8 cellular contexts compared by ENCODE assay signal in the genomic region with DNA sequence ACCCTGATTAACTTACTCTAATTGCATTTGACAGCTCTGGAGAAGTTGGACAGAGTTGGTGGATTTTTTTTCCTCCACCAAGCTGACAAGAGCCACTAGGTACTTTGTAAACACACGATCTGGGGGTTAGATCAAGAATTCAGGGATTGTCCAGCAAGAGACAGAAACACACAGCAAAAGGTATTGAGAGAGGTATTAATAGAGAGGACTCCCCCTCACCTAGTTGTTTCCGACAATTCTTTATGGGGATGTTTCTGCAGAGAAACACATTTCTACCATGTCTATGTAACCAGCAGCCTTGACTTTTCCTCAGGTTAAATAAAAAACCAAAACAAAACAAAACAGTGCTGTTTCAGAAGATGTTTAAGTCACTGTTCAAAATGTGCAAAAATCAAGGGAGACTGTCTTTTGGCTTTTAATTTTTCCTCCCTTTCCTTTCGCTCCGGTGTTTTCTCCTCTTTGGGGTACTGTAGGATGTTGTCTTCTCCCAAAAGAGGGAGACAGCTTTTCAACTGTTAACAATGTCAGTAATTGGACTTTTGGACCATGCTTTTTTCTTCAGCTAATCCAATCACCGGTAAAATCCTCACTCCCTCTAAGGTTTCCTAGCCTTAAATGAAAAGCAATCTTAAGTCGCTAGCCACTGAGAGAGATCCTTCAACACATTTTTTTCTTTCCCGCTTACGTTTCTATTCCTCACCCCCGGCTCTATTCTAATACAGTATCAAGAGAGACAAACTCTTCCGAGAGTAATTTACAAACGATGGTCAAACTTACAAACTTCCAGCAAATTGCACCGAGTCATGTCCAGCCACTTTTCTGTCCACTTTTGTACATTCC. TPM values are rescaled to one million over a fixed set of nuclear protein-coding genes. Genes with fewer than 3 reads are reported as not detected.
DNase-seq lines count a peak whose midpoint lies in the region; ATAC-seq and TF ChIP-seq lines count a peak whose summit lies in the region.

No MANE protein-coding gene starts in this region.

- TF ChIP-seq POLR2A in adrenal gland (IDR thresholded peaks at IDR 0.05): no peak
- TF ChIP-seq POLR2A in spleen (IDR thresholded peaks at IDR 0.05): no peak

- no peaks in the 10 kb centered on the region for H3K9me3 Mint-ChIP-seq in activated naive CD4-positive, alpha-beta T cell treated with anti-CD3 and anti-CD28 coated beads, Interleukin-2, amount 50 U/mL, for 24 hours

- H3K27ac ChIP-seq in adrenal gland: peak overlapping the region in 4 of 5 donors; percentile 42 to 92 (median 83)
- no peak overlapping the region for H3K27ac ChIP-seq in iPS-20b (ENCODE audit: low read length)
- H3K27ac ChIP-seq in spleen: peak overlapping the region; percentile 71 to 90 (median 84)

- peak overlapping the region in 3 of 4 donors; percentile 46 to 90 (median 75) for H3K4me3 ChIP-seq in adrenal gland
- H3K4me3 ChIP-seq in iPS-20b (ENCODE audit: low read length): peak overlapping the region; percentile 85
- H3K4me3 ChIP-seq in spleen: peak overlapping the region; percentile 55 to 84 (median 72)

- H3K36me3 ChIP-seq in adrenal gland (replicated peaks in 1 of 2) (no peaks in the 10 kb centered on the region), iPS-20b (ENCODE audit: insufficient read depth, low read depth, low read length) (no peaks in the 10 kb centered on the region), spleen (no peaks in the 10 kb centered on the region)

- peak overlapping the region; percentile 99 for H3K4me3 Mint-ChIP-seq in activated naive CD4-positive, alpha-beta T cell treated with anti-CD3 and anti-CD28 coated beads, Interleukin-2, amount 50 U/mL, for 24 hours

- H3K27me3 Mint-ChIP-seq in activated naive CD4-positive, alpha-beta T cell treated with anti-CD3 and anti-CD28 coated beads, Interleukin-2, amount 50 U/mL, for 24 hours: no peaks in the 10 kb centered on the region

- H3K9me3 ChIP-seq in adrenal gland (replicated peaks in 1 of 3) (no peaks in the 10 kb centered on the region), iPS-20b (ENCODE audit: insufficient read depth, low read depth, low read length) (no peaks in the 10 kb centered on the region), spleen (no peaks in the 10 kb centered on the region)

- TF ChIP-seq CTCF in adrenal gland (IDR thresholded peaks at IDR 0.05) (no peak), spleen (IDR thresholded peaks at IDR 0.05 in 8 of 11, conservative IDR thresholded peaks at IDR 0.05 in 3 of 11) (no peak)

- H3K36me3 Mint-ChIP-seq in activated naive CD4-positive, alpha-beta T cell treated with anti-CD3 and anti-CD28 coated beads, Interleukin-2, amount 50 U/mL, for 24 hours: peaks cover 12% of the 10 kb centered on the region

- H3K4me1 Mint-ChIP-seq in activated naive CD4-positive, alpha-beta T cell treated with anti-CD3 and anti-CD28 coated beads, Interleukin-2, amount 50 U/mL, for 24 hours: peaks cover 29% of the 10 kb centered on the region

- H3K27me3 ChIP-seq in adrenal gland: no peaks in the 10 kb centered on the region
- H3K27me3 ChIP-seq in iPS-20b (ENCODE audit: insufficient read depth, low read length): peaks cover 11% of the 10 kb centered on the region
- no peaks in the 10 kb centered on the region for H3K27me3 ChIP-seq in spleen (replicated peaks in 1 of 7)

- peak overlapping the region; percentile 83; the same call in 1 of the 2 replicates for H3K9ac ChIP-seq in iPS-20b (ENCODE audit: low read depth, low read length)

- ATAC-seq in GM19397 (IDR thresholded peaks at IDR 0.05; ENCODE audit: unreplicated experiment) (no peak), GM19452 (IDR thresholded peaks at IDR 0.05; ENCODE audit: unreplicated experiment) (no peak)

- intact Hi-C loops in adrenal gland (cut with DNase I) (loop anchor here (5.0 to 10.0 kb wide), 3 partner anchors 285 to 505 kb away; no protein-coding TSS in a partner anchor), spleen (cut with DNase I; ENCODE audit: low total_unique reads) (loop anchor here (5.0 kb wide), 1 partner anchor 290 kb away; no protein-coding TSS in a partner anchor)

- DNase-seq in activated naive CD4-positive, alpha-beta T cell treated with anti-CD3 and anti-CD28 coated beads, Interleukin-2, amount 50 U/mL, for 16 hours: no peak
- DNase-seq in adrenal gland: no peak
- no peak for DNase-seq in spleen
- DNase-seq in kidney tubule cell (ENCODE audit: low spot score): no peak

- WGBS in adrenal gland, 4 donors: 0 to 1% (median 1%) methylated on average over 12 of the region's 12 CpGs
- 1 to 2% (median 1%) methylated on average over 12 of the region's 12 CpGs for WGBS in spleen, 5 donors

- peak overlapping the region; percentile 96 for H3K27ac Mint-ChIP-seq in activated naive CD4-positive, alpha-beta T cell treated with anti-CD3 and anti-CD28 coated beads, Interleukin-2, amount 50 U/mL, for 24 hours

- H3K4me1 ChIP-seq in adrenal gland (replicated peaks in 1 of 2): peaks cover 23 to 44% of the 10 kb centered on the region in 2 donors
- peaks cover 25% of the 10 kb centered on the region for H3K4me1 ChIP-seq in iPS-20b (ENCODE audit: insufficient read depth, low read length)
- peaks cover 30 to 60% (median 46%) of the 10 kb centered on the region in 6 donors for H3K4me1 ChIP-seq in spleen

RNA-seq across cellular contexts. Expression of a gene that starts 0.6 kb away (rescaled TPM):
- 10 to 100 TPM in 5 of 8 donors, 1 to 10 TPM in 3; 6.2 to 19.4 (median 11.1) TPM for total RNA-seq in adrenal gland
- polyA plus RNA-seq in adrenal gland: 1 to 10 TPM; 1.4 to 5.7 (median 3.7) TPM
- total RNA-seq in spleen: 10 to 100 TPM; 20.8 to 43.4 (median 34.2) TPM
- 1 to 10 TPM; 2.7 to 5.0 (median 3.0) TPM for polyA plus RNA-seq in spleen

RNA-seq across cellular contexts. Expression of a gene that starts 47.4 kb away (rescaled TPM):
- total RNA-seq in adrenal gland (10 to 100 TPM in 7 of 8 donors, 1 to 10 TPM in 1; 4.7 to 48.1 (median 13.3) TPM), spleen (10 to 100 TPM; 22.4 to 59.8 (median 41.4) TPM)
- polyA plus RNA-seq in adrenal gland (10 to 100 TPM; 16.2 to 37.6 (median 21.3) TPM), spleen (10 to 100 TPM; 21.4 to 38.0 (median 28.9) TPM)

RNA-seq across cellular contexts. Expression of a gene that starts 47.5 kb away (rescaled TPM):
- total RNA-seq in adrenal gland: 10 to 100 TPM in 1 of 8 donors, 1 to 10 TPM in 6, under 1 TPM in 1; 0.87 to 10.2 (median 4.6) TPM
- polyA plus RNA-seq in adrenal gland: 10 to 100 TPM in 1 of 3 donors, 1 to 10 TPM in 2; 2.5 to 12.4 (median 3.6) TPM
- 10 to 100 TPM in 1 of 7 donors, 1 to 10 TPM in 6; 6.6 to 11.5 (median 8.8) TPM for total RNA-seq in spleen
- polyA plus RNA-seq in spleen: 1 to 10 TPM; 4.3 to 6.3 (median 5.9) TPM
